7 cellular contexts compared by ENCODE assay signal in the genomic region with DNA sequence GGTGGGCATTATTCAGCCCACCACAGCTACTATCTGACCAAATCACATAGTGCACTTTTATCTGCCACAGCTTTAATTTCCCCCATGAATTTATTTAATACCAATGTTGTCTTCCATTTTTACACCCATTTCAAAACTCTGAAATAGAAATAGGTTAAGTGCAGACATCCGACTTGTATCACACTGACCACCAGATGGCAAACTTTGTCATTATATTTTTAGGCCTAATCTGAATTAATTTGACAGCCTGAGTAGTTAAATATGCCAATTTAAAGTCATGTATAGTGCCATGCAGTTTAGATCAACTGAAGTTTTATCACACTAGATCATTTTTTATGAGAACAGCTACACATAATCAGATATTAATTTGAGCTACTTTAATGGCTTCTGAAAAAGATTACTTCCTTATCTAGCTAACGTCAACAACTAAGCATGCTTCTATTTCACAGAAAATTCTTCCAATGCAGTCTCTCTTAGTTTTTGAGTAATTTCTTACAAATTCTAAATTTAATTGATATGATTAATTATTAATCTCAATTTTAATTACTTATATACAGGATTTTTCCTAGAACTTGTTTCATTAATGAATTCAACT.
A peak's percentile ranks its signal among the peaks of the same experiment; 100 is the strongest.
DNase-seq lines count a peak whose midpoint lies in the region; ATAC-seq and TF ChIP-seq lines count a peak whose summit lies in the region.

No MANE protein-coding gene starts in this region.

- ATAC-seq in HG02973 (IDR thresholded peaks at IDR 0.05; ENCODE audit: unreplicated experiment), result no peak
- no peak for ATAC-seq in naive thymus-derived CD8-positive, alpha-beta T cell
- no peak for ATAC-seq in HG03469 (IDR thresholded peaks at IDR 0.05; ENCODE audit: unreplicated experiment)

- H3K4me1 Mint-ChIP-seq in naive thymus-derived CD8-positive, alpha-beta T cell, result no peaks in the 10 kb centered on the region

- H3K4me3 Mint-ChIP-seq in naive thymus-derived CD8-positive, alpha-beta T cell, result no peak overlapping the region

- DNase-seq in NAMALWA (ENCODE audit: low spot score) (peak; percentile 51), dermis blood vessel endothelial cell (peak; percentile 61), pons (ENCODE audit: low spot score) (peak; percentile 56)
- DNase-seq in naive thymus-derived CD8-positive, alpha-beta T cell, result no peak

- H3K27me3 Mint-ChIP-seq in naive thymus-derived CD8-positive, alpha-beta T cell, result peaks cover 0 to 9% (median 0%) of the 10 kb centered on the region in 5 donors

- H3K9me3 Mint-ChIP-seq in naive thymus-derived CD8-positive, alpha-beta T cell, result peaks cover 0 to 3% (median 0%) of the 10 kb centered on the region in 9 donors

- TF ChIP-seq CTCF in GM12874 (IDR thresholded peaks at IDR 0.05; ENCODE audit: insufficient read depth, low read depth, low read length), result 0 out of 2 replicates have a peak, but pooled peaks have one; percentile 14

- POLR2A ChIA-PET in naive thymus-derived CD8-positive, alpha-beta T cell (lab: Charles Lee), result no interaction called here

- no peak overlapping the region for H3K27ac Mint-ChIP-seq in naive thymus-derived CD8-positive, alpha-beta T cell

- H3K36me3 Mint-ChIP-seq in naive thymus-derived CD8-positive, alpha-beta T cell, result no peaks in the 10 kb centered on the region

Comparison
In these comparisons a context has a peak if more than half of its experiments do, and no peak if none do; other contexts are left out.
1. DNase-seq: peak in NAMALWA (single experiment), dermis blood vessel endothelial cell (single experiment) and pons (single experiment); none in naive thymus-derived CD8-positive, alpha-beta T cell (0 of 10).